In the genomic region with DNA sequence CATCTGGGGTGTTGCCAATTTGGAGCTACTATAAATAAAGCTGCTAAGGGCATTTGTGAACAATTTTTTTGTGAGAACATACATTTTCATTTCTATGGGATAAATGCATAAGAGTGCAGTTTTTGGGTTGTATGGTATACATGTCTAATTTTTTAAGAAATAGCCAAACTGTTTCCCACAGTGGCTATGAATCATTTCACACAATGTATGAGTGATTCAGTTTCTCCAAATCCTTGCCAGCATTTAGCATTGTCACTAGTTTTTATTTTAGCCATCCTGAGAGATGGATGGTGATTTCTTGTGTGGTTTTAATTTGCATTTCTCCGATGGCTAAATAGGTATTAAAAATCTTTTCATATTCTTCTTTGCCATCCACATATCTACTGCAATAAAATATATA, we compare ENCODE assay signal across 28 cellular contexts.
"Had no signal": no experiment of that assay in that cellular context is flagged by ENCODE, and none has a peak within 500 bp of the region (broad histone marks: within the 10 kb centered on the region; RNA-seq: fewer than 3 reads in every experiment).

No MANE protein-coding gene starts in this region.

- H3K9me3 ChIP-seq: adrenal gland, body of pancreas, colonic mucosa, gastrocnemius medialis, heart left ventricle had no signal

- H3K36me3 ChIP-seq: adrenal gland, cardiac muscle cell, colonic mucosa, gastrocnemius medialis, heart left ventricle, WERI-Rb-1 had no signal

- H3K4me3 ChIP-seq: adrenal gland, body of pancreas, cardiac muscle cell, colonic mucosa, gastrocnemius medialis, heart left ventricle had no signal

- H3K4me1 ChIP-seq: adrenal gland, body of pancreas, colonic mucosa, foreskin keratinocyte, gastrocnemius medialis, heart left ventricle had no signal

- DNase-seq: activated B cell treated with CpG ODN at 0.5 μM for 24 hours; activated CD4-positive, alpha-beta T cell treated with anti-CD3 and anti-CD28 coated beads, Interleukin-2, amount 10 ng/mL, durations not matched to agents 24 days and 14 days; activated CD4-positive, alpha-beta T cell treated with anti-CD3 and anti-CD28 coated beads, Interleukin-2, amount 50 U/mL, for 4 hours; activated CD8-positive, alpha-beta memory T cell treated with anti-CD3 and anti-CD28 coated beads for 24 hours; activated CD8-positive, alpha-beta memory T cell treated with anti-CD3 and anti-CD28 coated beads, Interleukin-2, amount 50 U/mL, for 4 hours; activated CD8-positive, alpha-beta T cell treated with anti-CD3 and anti-CD28 coated beads for 36 hours; activated gamma-delta T cell; activated naive CD4-positive, alpha-beta T cell; activated naive CD4-positive, alpha-beta T cell treated with anti-CD3 and anti-CD28 coated beads, Interleukin-2, amount 10 ng/mL, durations not matched to agents 7 days and 5 days; activated T-cell treated with anti-CD3 and anti-CD28 coated beads, Interleukin-2, amount 50 U/mL, for 1 hour; activated T-cell treated with anti-CD3 and anti-CD28 coated beads, Interleukin-2, amount 50 U/mL, for 48 hours; adrenal gland; amygdala; aorta; body of pancreas; central memory CD4-positive, alpha-beta T cell; cerebellar nuclear complex; colonic mucosa; effector CD8-positive, alpha-beta T cell; foreskin keratinocyte; gastrocnemius medialis; glutamatergic neuron; heart left ventricle; T-helper 1 cell; T-helper 17 cell; T1000; WERI-Rb-1 had no signal

- H3K27me3 ChIP-seq: adrenal gland, body of pancreas, cardiac muscle cell, colonic mucosa, foreskin keratinocyte, gastrocnemius medialis, heart left ventricle had no signal

- H3K27ac ChIP-seq: adrenal gland, body of pancreas, cardiac muscle cell, colonic mucosa, foreskin keratinocyte, gastrocnemius medialis, heart left ventricle, WERI-Rb-1 had no signal
